Comparison of ENCODE assay signal across 37 cellular contexts in genomic region chr4:2445571-2445970, GRCh38. TPM values are rescaled to one million over a fixed set of nuclear protein-coding genes. Genes with fewer than 3 reads are reported as not detected.
"Had no signal": no experiment of that assay in that cellular context is flagged by ENCODE, and none has a peak within 500 bp of the region (broad histone marks: within the 10 kb centered on the region; RNA-seq: fewer than 3 reads in every experiment).

No MANE protein-coding gene starts in this region.

- H3K27me3 ChIP-seq: MG63 had no signal

- H3K4me3 ChIP-seq: MG63 had no signal

- H3K36me3 ChIP-seq: MG63 had no signal

- H3K9me3 ChIP-seq: MG63 had no signal

- DNase-seq: Karpas-422, Kasumi-1, MG63, MM.1S, MV-4-11, NCI-H1048, NCI-H1092, NCI-H1092 treated with DMSO at 0.1 percent for 48 hours, NCI-H1105, NCI-H1105 treated with DMSO at 0.1 percent for 48 hours, NCI-H1417, NCI-H1417 treated with DMSO at 0.1 percent for 48 hours, NCI-H1436, NCI-H1436 treated with DMSO at 0.1 percent for 48 hours, NCI-H146, NCI-H1694, NCI-H1694 treated with DMSO at 0.1 percent for 48 hours, NCI-H187, NCI-H187 treated with DMSO at 0.1 percent for 48 hours, NCI-H1930, NCI-H2029, NCI-H2029 treated with DMSO at 0.1 percent for 48 hours, NCI-H2081, NCI-H2081 treated with DMSO at 0.1 percent for 48 hours, NCI-H2107, NCI-H2171, NCI-H2171 treated with DMSO at 0.1 percent for 48 hours, NCI-H2227 treated with DMSO at 0.1 percent for 48 hours, NCI-H226, NCI-H345, NCI-H446, NCI-H446 treated with DMSO at 0.1 percent for 48 hours, NCI-H510A, NCI-H510A treated with DMSO at 0.1 percent for 48 hours, NCI-H524 had no signal

RNA-seq across cellular contexts. Expression of gene CFAP99, which starts 26.8 kb away (rescaled TPM):
- total RNA-seq: LHCN-M2, NCI-H460 had no signal
